ENCODE assay signal across 32 cellular contexts in genomic region chr17:53135969-53136368, GRCh38.
"Had no signal": no experiment of that assay in that cellular context is flagged by ENCODE, and none has a peak within 500 bp of the region (broad histone marks: within the 10 kb centered on the region; RNA-seq: fewer than 3 reads in every experiment).

No MANE protein-coding gene starts in this region.

- H3K36me3 Mint-ChIP-seq: activated CD8-positive, alpha-beta memory T cell treated with anti-CD3 and anti-CD28 coated beads, Interleukin-2, amount 10 ng/mL, durations not matched to agents 7 days and 5 days; activated naive CD4-positive, alpha-beta T cell treated with anti-CD3 and anti-CD28 coated beads, Interleukin-2, amount 10 ng/mL, durations not matched to agents 7 days and 5 days; activated naive CD8-positive, alpha-beta T cell; brain had no signal

- H3K9me3 Mint-ChIP-seq: activated naive CD8-positive, alpha-beta T cell treated with anti-CD3 and anti-CD28 coated beads, Interleukin-2, amount 50 U/mL, for 24 hours; brain had no signal

- H3K27me3 Mint-ChIP-seq: activated CD4-positive, alpha-beta memory T cell treated with anti-CD3 and anti-CD28 coated beads, Interleukin-2, amount 10 ng/mL, durations not matched to agents 7 days and 5 days; activated CD8-positive, alpha-beta memory T cell treated with anti-CD3 and anti-CD28 coated beads, Interleukin-2, amount 10 ng/mL, durations not matched to agents 7 days and 5 days; activated naive CD4-positive, alpha-beta T cell treated with anti-CD3 and anti-CD28 coated beads, Interleukin-2, amount 10 ng/mL, durations not matched to agents 7 days and 5 days; activated naive CD8-positive, alpha-beta T cell; activated naive CD8-positive, alpha-beta T cell treated with anti-CD3 and anti-CD28 coated beads, Interleukin-2, amount 50 U/mL, for 24 hours; brain had no signal

- DNase-seq: activated CD4-positive, alpha-beta memory T cell treated with anti-CD3 and anti-CD28 coated beads, Interleukin-2, amount 10 ng/mL, durations not matched to agents 7 days and 5 days; activated CD4-positive, alpha-beta T cell treated with anti-CD3 and anti-CD28 coated beads for 1 hour; activated CD4-positive, alpha-beta T cell treated with anti-CD3 and anti-CD28 coated beads for 48 hours; activated CD4-positive, CD25-positive, alpha-beta regulatory T cell; activated CD8-positive, alpha-beta memory T cell treated with anti-CD3 and anti-CD28 coated beads for 24 hours; activated CD8-positive, alpha-beta memory T cell treated with anti-CD3 and anti-CD28 coated beads, Interleukin-2, amount 10 ng/mL, durations not matched to agents 7 days and 5 days; activated CD8-positive, alpha-beta memory T cell treated with anti-CD3 and anti-CD28 coated beads, Interleukin-2, amount 50 U/mL, for 48 hours; activated effector memory CD4-positive, alpha-beta T cell treated with Interleukin-2 at 50 U/mL for 16 hours; activated naive CD4-positive, alpha-beta T cell treated with anti-CD3 and anti-CD28 coated beads, Interleukin-2, amount 10 ng/mL, durations not matched to agents 7 days and 5 days; activated naive CD8-positive, alpha-beta T cell treated with anti-CD3 and anti-CD28 coated beads, Interleukin-2, amount 50 U/mL, for 24 hours; activated T-cell treated with anti-CD3 and anti-CD28 coated beads, Interleukin-2, amount 50 U/mL, for 48 hours; anterior cingulate cortex; caudate nucleus; cerebellar nuclear complex; NCI-H1105; NCI-H1417 treated with DMSO at 0.1 percent for 48 hours; NCI-H187 treated with DMSO at 0.1 percent for 48 hours; NCI-H2081; NCI-H226; NCI-H446 treated with DMSO at 0.1 percent for 48 hours; NCI-H524; NCI-H748 treated with DMSO at 0.1 percent for 48 hours; NK-92 treated with Interleukin-12 subunit alpha and Interleukin-12 subunit beta, amount 100 ng/mL, for 24 hours; OCI-M1; SHP77; SJCRH30; T1000; WERI-Rb-1 had no signal

- H3K4me3 Mint-ChIP-seq: activated CD4-positive, alpha-beta memory T cell treated with anti-CD3 and anti-CD28 coated beads, Interleukin-2, amount 10 ng/mL, durations not matched to agents 7 days and 5 days; activated CD8-positive, alpha-beta memory T cell treated with anti-CD3 and anti-CD28 coated beads, Interleukin-2, amount 10 ng/mL, durations not matched to agents 7 days and 5 days; activated naive CD4-positive, alpha-beta T cell treated with anti-CD3 and anti-CD28 coated beads, Interleukin-2, amount 10 ng/mL, durations not matched to agents 7 days and 5 days; activated naive CD8-positive, alpha-beta T cell; activated naive CD8-positive, alpha-beta T cell treated with anti-CD3 and anti-CD28 coated beads, Interleukin-2, amount 50 U/mL, for 24 hours; brain had no signal

- H3K4me1 ChIP-seq: SJCRH30 had no signal

- H3K27me3 ChIP-seq: SJCRH30 had no signal

- H3K36me3 ChIP-seq: SJCRH30, WERI-Rb-1 had no signal

- H3K27ac Mint-ChIP-seq: activated CD4-positive, alpha-beta memory T cell treated with anti-CD3 and anti-CD28 coated beads, Interleukin-2, amount 10 ng/mL, durations not matched to agents 7 days and 5 days; activated CD8-positive, alpha-beta memory T cell treated with anti-CD3 and anti-CD28 coated beads, Interleukin-2, amount 10 ng/mL, durations not matched to agents 7 days and 5 days; activated naive CD4-positive, alpha-beta T cell treated with anti-CD3 and anti-CD28 coated beads, Interleukin-2, amount 10 ng/mL, durations not matched to agents 7 days and 5 days; activated naive CD8-positive, alpha-beta T cell; activated naive CD8-positive, alpha-beta T cell treated with anti-CD3 and anti-CD28 coated beads, Interleukin-2, amount 50 U/mL, for 24 hours had no signal

- H3K27ac ChIP-seq: SJCRH30, WERI-Rb-1 had no signal

- H3K9me3 ChIP-seq: SJCRH30 had no signal

- H3K4me1 Mint-ChIP-seq: activated CD4-positive, alpha-beta memory T cell treated with anti-CD3 and anti-CD28 coated beads, Interleukin-2, amount 10 ng/mL, durations not matched to agents 7 days and 5 days; activated CD8-positive, alpha-beta memory T cell treated with anti-CD3 and anti-CD28 coated beads, Interleukin-2, amount 10 ng/mL, durations not matched to agents 7 days and 5 days; activated naive CD4-positive, alpha-beta T cell treated with anti-CD3 and anti-CD28 coated beads, Interleukin-2, amount 10 ng/mL, durations not matched to agents 7 days and 5 days; activated naive CD8-positive, alpha-beta T cell treated with anti-CD3 and anti-CD28 coated beads, Interleukin-2, amount 50 U/mL, for 24 hours had no signal

- FAIRE-seq: bronchial epithelial cell, K562 had no signal

- H3K4me3 ChIP-seq: K562, SJCRH30 had no signal
